ENCODE assay signal across 15 cellular contexts in the genomic region with DNA sequence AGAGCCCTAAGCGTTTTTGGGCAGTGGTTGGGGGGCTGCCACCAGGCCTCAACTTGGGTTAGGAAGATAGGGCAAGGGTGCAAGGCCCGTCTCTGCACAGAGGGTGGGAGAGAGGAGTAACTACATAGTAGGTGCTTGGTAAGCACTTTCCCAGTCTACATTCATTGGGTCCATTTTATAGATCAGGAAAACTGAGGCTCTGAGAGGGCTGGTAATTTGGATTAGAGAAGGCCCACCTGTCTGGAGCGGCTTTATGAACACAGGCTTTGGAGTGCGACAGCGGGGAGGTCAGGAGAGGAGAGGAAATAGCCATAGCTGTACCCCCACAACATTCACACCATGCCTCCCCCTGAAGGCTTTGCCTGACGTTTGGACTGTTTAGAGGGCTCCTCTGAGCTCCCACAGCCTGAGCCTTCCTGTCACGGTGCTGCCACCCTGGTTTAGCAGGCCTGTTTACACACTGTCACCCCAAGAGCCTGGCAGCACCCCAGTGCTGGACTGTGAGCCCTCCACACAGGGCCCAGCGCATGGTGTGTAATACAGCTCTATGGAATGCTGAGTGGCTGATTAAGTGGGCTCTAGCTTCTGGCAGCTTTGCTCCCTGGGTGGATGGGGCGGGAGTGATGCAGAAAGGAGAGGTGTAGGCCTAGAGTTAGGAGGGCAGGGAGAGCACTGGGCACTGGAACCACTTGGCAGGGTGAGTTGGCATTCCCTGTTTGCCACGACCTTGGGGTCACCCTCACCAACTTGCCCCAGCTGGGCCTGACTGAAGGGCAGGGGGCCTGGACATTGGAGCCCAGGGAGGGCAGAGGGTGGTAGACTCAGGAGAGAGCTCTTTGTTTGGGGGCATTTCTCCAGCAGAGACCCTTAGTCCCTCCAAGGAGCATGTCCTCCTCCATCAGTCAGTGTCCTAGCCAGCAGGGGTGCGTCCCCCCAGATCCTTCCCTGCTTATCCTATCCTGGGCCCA.
A peak's percentile ranks its signal among the peaks of the same experiment; 100 is the strongest.
DNase-seq lines count a peak whose midpoint lies in the region; ATAC-seq and TF ChIP-seq lines count a peak whose summit lies in the region.
"Had no signal": no experiment of that assay in that cellular context is flagged by ENCODE, and none has a peak within 500 bp of the region (broad histone marks: within the 10 kb centered on the region; RNA-seq: fewer than 3 reads in every experiment).

No MANE protein-coding gene starts in this region.

- H3K9me3 ChIP-seq in Loucy (ENCODE audit: insufficient read depth, low read depth, low read length) (no peaks in the 10 kb centered on the region), left ventricle myocardium inferior (replicated peaks) (no peaks in the 10 kb centered on the region), sigmoid colon (no peaks in the 10 kb centered on the region)
- H3K9me3 ChIP-seq: tibial nerve had no signal

- H3K36me3 ChIP-seq in Loucy (ENCODE audit: insufficient read depth, low read length) (peaks cover 6% of the 10 kb centered on the region; the same call in 1 of the 2 replicates), left ventricle myocardium inferior (no peaks in the 10 kb centered on the region), sigmoid colon (no peaks in the 10 kb centered on the region)

- no peak overlapping the region for H2AFZ ChIP-seq in Loucy (ENCODE audit: low read length)

- intact Hi-C loops in left ventricle myocardium inferior (cut with micrococcal nuclease): no loop called here
- intact Hi-C loops in sigmoid colon (cut with DNase I): no loop called here

- peak overlapping the region; percentile 73 for H3K9ac ChIP-seq in Loucy (ENCODE audit: low read depth, low read length, poor library complexity, severe bottlenecking)

- H3K9me2 ChIP-seq in Loucy (replicated peaks; ENCODE audit: low read depth, low read length): no peaks in the 10 kb centered on the region

- H3K4me3 ChIP-seq in Loucy (ENCODE audit: low read length, poor library complexity, severe bottlenecking): no peak overlapping the region
- no peak overlapping the region for H3K4me3 ChIP-seq in left ventricle myocardium inferior
- H3K4me3 ChIP-seq in sigmoid colon: no peak overlapping the region
- H3K4me3 ChIP-seq: tibial nerve had no signal

- H3K79me2 ChIP-seq in Loucy (ENCODE audit: insufficient read depth, low read length): peaks cover 84% of the 10 kb centered on the region

- no peak for TF ChIP-seq POLR2A in sigmoid colon (IDR thresholded peaks at IDR 0.05)

- H3K27ac ChIP-seq in left ventricle myocardium inferior (replicated peaks) (peak overlapping the region; percentile 94), sigmoid colon (peak overlapping the region in 3 of 4 donors; percentile 25 to 48 (median 45))

- TF ChIP-seq CTCF in Loucy (conservative IDR thresholded peaks at IDR 0.05; ENCODE audit: low read length) (no peak), left ventricle myocardium inferior (IDR thresholded peaks at IDR 0.05; ENCODE audit: borderline replicate concordance) (no peak), sigmoid colon (IDR thresholded peaks at IDR 0.05) (no peak)

- no peak for ATAC-seq in GM19463 (IDR thresholded peaks at IDR 0.05; ENCODE audit: unreplicated experiment)
- no peak for ATAC-seq in GM18867 (IDR thresholded peaks at IDR 0.05; ENCODE audit: unreplicated experiment)
- ATAC-seq: Panc1, WTC11 had no signal

- no peak for TF ChIP-seq EP300 in sigmoid colon (IDR thresholded peaks at IDR 0.05)

- H3K4me2 ChIP-seq in Loucy (ENCODE audit: low read depth, low read length, poor library complexity, severe bottlenecking): peak overlapping the region; percentile 14

- 88 to 91% methylated on average over 11 of the region's 11 CpGs for WGBS in sigmoid colon, 2 donors

- peaks cover 11% of the 10 kb centered on the region for H4K20me1 ChIP-seq in Loucy (ENCODE audit: insufficient read depth, low read length, poor library complexity, severe bottlenecking)

- DNase-seq in DMS79 (lab: John Stamatoyannopoulos, UW) (peak; percentile 22), left ventricle myocardium inferior (peak; percentile 66), sigmoid colon (no peak), NCI-H748 (lab: John Stamatoyannopoulos, UW; ENCODE audit: unreplicated experiment) (no peak)
- DNase-seq: activated CD8-positive, alpha-beta memory T cell treated with anti-CD3 and anti-CD28 coated beads, Interleukin-2, amount 50 U/mL, for 48 hours; central memory CD4-positive, alpha-beta T cell; GDM1; NCI-H1417; SW 1271 had no signal

- H3F3A ChIP-seq in Loucy (ENCODE audit: low read depth): peaks cover 15% of the 10 kb centered on the region

- peaks cover 88% of the 10 kb centered on the region for H3K4me1 ChIP-seq in Loucy (ENCODE audit: insufficient read depth, low read length, poor library complexity, severe bottlenecking)
- peaks cover 96% of the 10 kb centered on the region for H3K4me1 ChIP-seq in left ventricle myocardium inferior
- peaks cover 0 to 50% (median 46%) of the 10 kb centered on the region in 4 donors for H3K4me1 ChIP-seq in sigmoid colon

- no peaks in the 10 kb centered on the region for H3K27me3 ChIP-seq in Loucy (ENCODE audit: insufficient read depth, low read length, poor library complexity, severe bottlenecking)
- no peaks in the 10 kb centered on the region for H3K27me3 ChIP-seq in left ventricle myocardium inferior (ENCODE audit: low read depth)
- H3K27me3 ChIP-seq in sigmoid colon: no peaks in the 10 kb centered on the region
- H3K27me3 ChIP-seq: tibial nerve had no signal

Comparison
In these comparisons a context has a peak if more than half of its experiments do, and no peak if none do; other contexts are left out.
1. DNase-seq: peak in DMS79 (single experiment) and left ventricle myocardium inferior (single experiment); none in sigmoid colon (single experiment) and NCI-H748 (single experiment).